1 cellular context compared by ENCODE assay signal in genomic region chr17:42118545-42118944, GRCh38.
TF ChIP-seq lines count a peak whose summit lies in the region.

No MANE protein-coding gene starts in this region.

TF ChIP-seq in endothelial cell of umbilical vein, 7 proteins besides CTCF, POLR2A, EP300 and RAD21:
- TF ChIP-seq, protein P1, sequence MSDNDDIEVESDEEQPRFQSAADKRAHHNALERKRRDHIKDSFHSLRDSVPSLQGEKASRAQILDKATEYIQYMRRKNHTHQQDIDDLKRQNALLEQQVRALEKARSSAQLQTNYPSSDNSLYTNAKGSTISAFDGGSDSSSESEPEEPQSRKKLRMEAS (IDR thresholded peaks at IDR 0.05; ENCODE audit: insufficient read depth, insufficient read length): no peak
- TF ChIP-seq MYC (IDR thresholded peaks at IDR 0.05; ENCODE audit: low read depth, low read length) (no peak), GATA2 (IDR thresholded peaks at IDR 0.05; ENCODE audit: insufficient read depth, insufficient read length, low read depth, low read length) (no peak), POLR2AphosphoS5 (IDR thresholded peaks at IDR 0.05; ENCODE audit: insufficient read depth, low read depth, low read length) (no peak), EZH2 (IDR thresholded peaks at IDR 0.05; ENCODE audit: borderline replicate concordance, low read depth, low read length, severe bottlenecking) (no peak), JUN (IDR thresholded peaks at IDR 0.05; ENCODE audit: borderline replicate concordance, insufficient read depth, insufficient read length, low read depth) (no peak), FOS (IDR thresholded peaks at IDR 0.05; ENCODE audit: borderline replicate concordance, insufficient read depth, low read length) (no peak)
TF ChIP-seq in endothelial cell of umbilical vein: peak in this region for 0.
